26 cellular contexts compared by ENCODE assay signal in genomic region chr17:29032067-29032551, GRCh38. TPM values are rescaled to one million over a fixed set of nuclear protein-coding genes. Genes with fewer than 3 reads are reported as not detected.
"Had no signal": no experiment of that assay in that cellular context is flagged by ENCODE, and none has a peak within 500 bp of the region (broad histone marks: within the 10 kb centered on the region; RNA-seq: fewer than 3 reads in every experiment).

No MANE protein-coding gene starts in this region.

- H3K9me3 ChIP-seq: adrenal gland, ovary had no signal

- H3K4me1 Mint-ChIP-seq: activated naive CD4-positive, alpha-beta T cell treated with anti-CD3 and anti-CD28 coated beads, Interleukin-2, amount 50 U/mL, for 24 hours; immature natural killer cell; naive B cell; stimulated activated memory B cell treated with anti-CD40 and anti-IgM and Interleukin-4, amounts not matched to agents 10 μg/mL and 1 μg/mL and 100 μg/mL, for 72 hours had no signal

- H3K27ac Mint-ChIP-seq: activated naive CD4-positive, alpha-beta T cell treated with anti-CD3 and anti-CD28 coated beads, Interleukin-2, amount 50 U/mL, for 24 hours; activated T-cell treated with anti-CD3 and anti-CD28 coated beads, Interleukin-2, amount 50 U/mL, for 72 hours; dendritic cell treated with granulocyte-macrophage colony-stimulating factor and Interleukin-4, amounts not matched to agents 40 ng/mL and 50 ng/mL, for 4 days; effector memory CD8-positive, alpha-beta T cell; immature natural killer cell; stimulated activated memory B cell treated with anti-CD40 and anti-IgM and Interleukin-4, amounts not matched to agents 10 μg/mL and 1 μg/mL and 100 μg/mL, for 72 hours; T-helper 1 cell treated with Interleukin-12 subunit alpha and Interleukin-12 subunit beta and Interleukin-4 antibody, amounts not matched to agents 30 μg/mL and 1 μg/mL, for 36 hours had no signal

- H3K4me3 Mint-ChIP-seq: activated naive CD4-positive, alpha-beta T cell treated with anti-CD3 and anti-CD28 coated beads, Interleukin-2, amount 50 U/mL, for 24 hours; activated T-cell treated with anti-CD3 and anti-CD28 coated beads, Interleukin-2, amount 50 U/mL, for 72 hours; dendritic cell treated with granulocyte-macrophage colony-stimulating factor and Interleukin-4, amounts not matched to agents 40 ng/mL and 50 ng/mL, for 4 days; effector memory CD8-positive, alpha-beta T cell; immature natural killer cell; naive B cell; stimulated activated memory B cell treated with anti-CD40 and anti-IgM and Interleukin-4, amounts not matched to agents 10 μg/mL and 1 μg/mL and 100 μg/mL, for 72 hours; T-helper 1 cell treated with Interleukin-12 subunit alpha and Interleukin-12 subunit beta and Interleukin-4 antibody, amounts not matched to agents 30 μg/mL and 1 μg/mL, for 36 hours had no signal

- ATAC-seq: activated CD4-positive, CD25-positive, alpha-beta regulatory T cell treated with anti-CD3 and anti-CD28 coated beads, Interleukin-2, amount 50 U/mL, for 24 hours; activated T-cell treated with anti-CD3 and anti-CD28 coated beads, Interleukin-2, amount 50 U/mL, for 72 hours; effector memory CD8-positive, alpha-beta T cell; mucosa of descending colon; sciatic nerve; stimulated activated memory B cell treated with anti-CD40 and anti-IgM and Interleukin-4, amounts not matched to agents 10 μg/mL and 1 μg/mL and 100 μg/mL, for 72 hours had no signal

- H3K4me3 ChIP-seq: adrenal gland, cardiac muscle cell, left ventricle myocardium inferior, mucosa of descending colon, ovary, smooth muscle cell, tibial artery had no signal

- H3K27ac ChIP-seq: adrenal gland, cardiac muscle cell, left ventricle myocardium inferior, ovary, tibial artery had no signal

- DNase-seq: activated CD4-positive, alpha-beta T cell treated with anti-CD3 and anti-CD28 coated beads, Interleukin-2, amount 50 U/mL, for 1 hour; activated CD8-positive, alpha-beta memory T cell treated with anti-CD3 and anti-CD28 coated beads for 24 hours; activated CD8-positive, alpha-beta memory T cell treated with anti-CD3 and anti-CD28 coated beads, Interleukin-2, amount 50 U/mL, for 48 hours; activated effector memory CD4-positive, alpha-beta T cell treated with anti-CD3 and anti-CD28 coated beads, Interleukin-2, amount 50 U/mL, for 16 hours; activated T-cell treated with anti-CD3 and anti-CD28 coated beads, Interleukin-2, amount 50 U/mL, for 72 hours; adrenal gland; effector memory CD8-positive, alpha-beta T cell; foreskin fibroblast; immature natural killer cell; kidney glomerular epithelial cell; left ventricle myocardium inferior; mucosa of descending colon; naive B cell; ovary; stimulated activated CD4-positive, alpha-beta T cell treated with anti-CD3 and anti-CD28 coated beads, Interleukin-4, amount 100 ng/mL, for 4 hours; tibial artery had no signal

- H3K36me3 ChIP-seq: adrenal gland, cardiac muscle cell, left ventricle myocardium inferior, ovary, tibial artery had no signal

- H3K4me1 ChIP-seq: adrenal gland, left ventricle myocardium inferior, tibial artery had no signal

- H3K27me3 ChIP-seq: adrenal gland, cardiac muscle cell, ovary had no signal

RNA-seq across cellular contexts. Expression of gene SEZ6, which starts 26.3 kb away (rescaled TPM):
- total RNA-seq: activated T-cell treated with anti-CD3 and anti-CD28 coated beads, Interleukin-2, amount 50 U/mL, for 72 hours; glomerular endothelial cell; left ventricle myocardium inferior; ovary; sciatic nerve; smooth muscle cell; subcutaneous adipose tissue had no signal
- polyA plus RNA-seq: ovary, smooth muscle cell had no signal
